Comparison of ENCODE assay signal across 15 cellular contexts in the genomic region with DNA sequence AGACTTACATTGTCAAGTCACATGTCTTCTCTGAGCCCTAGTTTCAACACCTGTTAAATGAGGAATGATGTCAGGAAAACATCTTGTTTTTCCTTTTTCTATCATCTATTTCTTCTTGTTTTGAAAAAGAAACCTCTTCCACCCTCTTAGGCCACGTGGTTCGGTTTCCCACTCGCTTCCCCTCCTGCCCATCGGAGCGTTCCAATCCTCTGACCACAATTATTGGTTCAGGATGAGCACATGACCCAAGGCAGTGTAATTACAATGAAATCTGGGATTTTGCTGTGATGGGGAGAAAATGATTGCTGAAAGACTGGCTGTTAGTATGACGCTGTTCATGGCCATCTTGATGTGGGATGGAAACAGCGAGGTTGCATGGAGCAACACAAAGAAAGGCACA.
"Had no signal": no experiment of that assay in that cellular context is flagged by ENCODE, and none has a peak within 500 bp of the region (broad histone marks: within the 10 kb centered on the region; RNA-seq: fewer than 3 reads in every experiment).

No MANE protein-coding gene starts in this region.

- H3K36me3 ChIP-seq: esophagus muscularis mucosa, gastrocnemius medialis, right lobe of liver, spleen had no signal

- DNase-seq: effector memory CD8-positive, alpha-beta T cell; gastrocnemius medialis; immature natural killer cell; kidney; naive thymus-derived CD8-positive, alpha-beta T cell; psoas muscle; retina; right lobe of liver; spleen; stimulated activated CD4-positive, alpha-beta T cell treated with anti-CD3 and anti-CD28 coated beads, Interleukin-1b, Interleukin-23, amount 100 ng/mL, for 48 hours; stimulated activated CD4-positive, alpha-beta T cell treated with anti-CD3 and anti-CD28 coated beads, Interleukin-4, amount 100 ng/mL, for 24 hours had no signal

- H3K4me1 ChIP-seq: psoas muscle, spleen had no signal

- ATAC-seq: effector memory CD8-positive, alpha-beta T cell; gastrocnemius medialis; mucosa of descending colon; naive thymus-derived CD8-positive, alpha-beta T cell; psoas muscle; stimulated activated memory B cell treated with anti-CD40 and anti-IgM and Interleukin-4, amounts not matched to agents 10 μg/mL and 1 μg/mL and 100 μg/mL, for 72 hours had no signal

- H3K4me3 ChIP-seq: esophagus muscularis mucosa, gastrocnemius medialis, mucosa of descending colon, psoas muscle, right lobe of liver, spleen had no signal

- H3K27me3 ChIP-seq: esophagus muscularis mucosa, gastrocnemius medialis, right lobe of liver, spleen had no signal

- H3K9me3 ChIP-seq: esophagus muscularis mucosa, gastrocnemius medialis, mucosa of descending colon, psoas muscle, right lobe of liver, spleen had no signal

- H3K27ac ChIP-seq: epithelial cell of prostate, esophagus muscularis mucosa, gastrocnemius medialis, psoas muscle, spleen had no signal
